ENCODE assay signal across 11 cellular contexts in the genomic region with DNA sequence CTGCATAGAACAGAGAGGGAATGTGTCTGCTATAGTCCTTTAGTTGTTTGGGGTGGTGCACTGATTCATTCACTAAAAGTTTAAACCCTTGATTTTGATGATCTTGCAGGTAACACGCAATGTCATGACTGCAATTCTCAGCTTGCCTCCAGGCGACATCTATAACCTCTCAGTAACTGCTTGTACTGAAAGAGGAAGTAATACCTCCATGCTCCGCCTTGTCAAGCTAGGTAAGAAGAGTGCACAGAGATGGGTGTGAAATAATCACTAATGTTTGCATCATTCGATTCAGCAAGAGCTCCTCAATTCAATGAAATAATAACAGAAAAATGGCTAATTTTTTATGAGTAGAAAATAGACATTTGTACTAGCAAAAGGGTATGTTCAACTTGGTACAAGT.
DNase-seq lines count a peak whose midpoint lies in the region; ATAC-seq and TF ChIP-seq lines count a peak whose summit lies in the region.
"Had no signal": no experiment of that assay in that cellular context is flagged by ENCODE, and none has a peak within 500 bp of the region (broad histone marks: within the 10 kb centered on the region; RNA-seq: fewer than 3 reads in every experiment).

No MANE protein-coding gene starts in this region.

- intact Hi-C loops in activated B cell treated with CpG ODN at 0.5 μM for 24 hours (cut with micrococcal nuclease), result loop anchor here (1.0 to 10.0 kb wide), 5 partner anchors 355 to 891 kb away; a partner anchor contains a TSS

- no peaks in the 10 kb centered on the region for H3K27me3 Mint-ChIP-seq in activated B cell treated with CpG ODN at 0.5 μM for 24 hours

- no peak for TF ChIP-seq CTCF in activated B cell treated with CpG ODN at 0.5 μM for 24 hours (IDR thresholded peaks at IDR 0.05)

- peak overlapping the region; percentile 72 for H3K27ac Mint-ChIP-seq in activated B cell treated with CpG ODN at 0.5 μM for 24 hours
- H3K27ac Mint-ChIP-seq: brain had no signal

- peaks cover 12% of the 10 kb centered on the region for H3K4me1 Mint-ChIP-seq in activated B cell treated with CpG ODN at 0.5 μM for 24 hours

- DNase-seq in activated B cell treated with CpG ODN at 0.5 μM for 24 hours (no peak), NCI-H446 treated with DMSO at 0.1 percent for 48 hours (lab: John Stamatoyannopoulos, UW) (no peak), SHP77 (lab: John Stamatoyannopoulos, UW) (no peak), AG08396 (ENCODE audit: low spot score) (no peak), cerebellar nuclear complex (lab: John Stamatoyannopoulos, UW) (no peak)
- DNase-seq: DND-41, MG63 had no signal

- peak; percentile 99 for ATAC-seq in GM18508 (IDR thresholded peaks at IDR 0.05; ENCODE audit: insufficient read depth, unreplicated experiment)
- ATAC-seq in GM21529 (IDR thresholded peaks at IDR 0.05; ENCODE audit: unreplicated experiment), result peak; percentile 99
- peak; percentile 99 for ATAC-seq in HG03432 (IDR thresholded peaks at IDR 0.05; ENCODE audit: unreplicated experiment)
- peak; percentile 100 for ATAC-seq in activated B cell treated with CpG ODN at 0.5 μM for 24 hours (ENCODE audit: low read depth)

- H3K9me3 Mint-ChIP-seq in activated B cell treated with CpG ODN at 0.5 μM for 24 hours, result peaks cover 2% of the 10 kb centered on the region

- peak overlapping the region; percentile 35 for H3K4me3 Mint-ChIP-seq in activated B cell treated with CpG ODN at 0.5 μM for 24 hours
- H3K4me3 Mint-ChIP-seq: brain had no signal

- POLR2A ChIA-PET in activated B cell treated with CpG ODN at 0.5 μM for 24 hours (lab: Charles Lee), result interaction anchor here (0.6 to 1.4 kb wide), 4 partner anchors 19 to 1245 kb away, joined by 3 to 5 read pairs (median 4); a partner anchor contains a TSS

- peaks cover 2% of the 10 kb centered on the region for H3K36me3 Mint-ChIP-seq in activated B cell treated with CpG ODN at 0.5 μM for 24 hours (ENCODE audit: low read depth)

- CTCF ChIA-PET in activated B cell treated with CpG ODN at 0.5 μM for 24 hours (lab: Charles Lee), result interaction anchor here (0.6 to 4.1 kb wide), 11 partner anchors 8 to 563 kb away, joined by 3 to 53 read pairs (median 3); a partner anchor contains a TSS
